ENCODE assay signal across 8 cellular contexts in the genomic region with DNA sequence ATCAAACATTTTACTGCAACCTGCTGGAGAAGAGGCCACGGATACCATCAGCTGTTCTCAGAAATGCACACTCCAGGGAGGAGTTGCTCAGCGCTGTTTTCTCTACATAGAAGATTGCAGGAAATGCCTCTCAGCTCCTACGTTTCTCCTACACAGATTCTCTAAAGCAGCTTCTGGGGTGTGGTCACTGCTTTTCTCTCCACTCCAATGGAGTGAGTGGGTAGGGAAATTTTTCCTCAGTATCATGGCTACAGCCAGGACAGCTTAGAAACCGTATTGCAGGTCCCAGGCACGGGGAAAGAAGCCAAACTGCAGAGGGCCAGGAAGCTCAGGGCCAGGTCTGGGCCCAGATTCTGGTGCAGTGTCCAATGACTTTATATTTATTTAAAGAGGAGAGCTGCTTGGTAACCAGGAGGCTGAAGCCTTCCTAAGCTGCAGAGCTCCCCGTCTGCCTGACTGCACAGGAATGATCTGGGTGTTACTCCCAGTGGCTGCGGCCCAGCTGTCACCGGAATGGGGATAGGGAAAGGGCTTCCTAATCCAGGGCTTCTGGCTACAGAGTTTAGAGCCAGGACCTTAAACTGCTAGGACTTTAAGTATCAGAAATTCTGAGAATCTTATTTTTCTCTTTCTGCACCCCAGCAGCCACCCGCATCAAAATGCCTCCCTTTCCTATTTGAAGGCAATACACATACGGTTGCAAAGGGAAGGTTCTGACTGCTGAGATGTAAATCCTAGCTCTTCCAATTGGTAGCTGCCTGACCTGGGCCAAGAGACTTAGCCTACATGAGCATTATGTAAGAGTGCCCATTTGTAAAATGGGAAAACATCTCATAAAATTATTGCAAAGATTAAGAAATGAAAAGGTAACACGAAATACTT. TPM values are rescaled to one million over a fixed set of nuclear protein-coding genes. Genes with fewer than 3 reads are reported as not detected.
A peak's percentile ranks its signal among the peaks of the same experiment; 100 is the strongest.
DNase-seq lines count a peak whose midpoint lies in the region; ATAC-seq and TF ChIP-seq lines count a peak whose summit lies in the region.

No MANE protein-coding gene starts in this region.

- H3K9ac ChIP-seq in HUES64 (ENCODE audit: low read depth, low read length): peak overlapping the region; percentile 69; the same call in 1 of the 2 replicates

- POLR2A ChIA-PET in AG04450 (lab: Yijun Ruan, JAX): interaction anchor here (0.5 to 1.8 kb wide), 7 partner anchors 7 to 331 kb away, joined by 3 to 13 read pairs (median 3); no protein-coding TSS in a partner anchor

- H3K27me3 ChIP-seq in AG04450 (ENCODE audit: control insufficient read depth, insufficient read depth, low read length) (no peaks in the 10 kb centered on the region), HUES64 (ENCODE audit: insufficient read depth, low read length) (peaks cover 8% of the 10 kb centered on the region; the same call in 1 of the 2 replicates)

- ATAC-seq in HG03196 (IDR thresholded peaks at IDR 0.05; ENCODE audit: unreplicated experiment): no peak

- TF ChIP-seq CTCF in AG04450 (IDR thresholded peaks at IDR 0.05; ENCODE audit: low read depth, low read length): no peak

- H3K36me3 ChIP-seq in HUES64 (ENCODE audit: insufficient read depth, low read length): no peaks in the 10 kb centered on the region

- CTCF ChIA-PET in AG04450 (lab: Charles Lee): interaction anchor here (0.8 to 1.1 kb wide), 4 partner anchors 113 to 256 kb away, joined by 3 to 4 read pairs (median 3); a partner anchor contains a TSS

- DNase-seq in AG04450 (ENCODE audit: low read depth, low spot score): no peak
- peak; percentile 64 for DNase-seq in amniotic epithelial cell (ENCODE audit: low read depth)
- peak in 44 of 51 donors; percentile 5 to 75 (median 31) for DNase-seq in hypothalamus (lab: John Stamatoyannopoulos, UW)
- peak; percentile 50 for DNase-seq in putamen (ENCODE audit: low spot score)
- no peak for DNase-seq in NK-92 treated with Interleukin-12 subunit alpha and Interleukin-12 subunit beta, amount 100 ng/mL, for 24 hours (lab: John Stamatoyannopoulos, UW)
- DNase-seq in activated CD8-positive, alpha-beta memory T cell treated with anti-CD3 and anti-CD28 coated beads for 24 hours: no peak

- H3K4me1 ChIP-seq in HUES64 (ENCODE audit: insufficient read depth, low read length): peaks cover 36% of the 10 kb centered on the region

- 49% methylated on average over 11 of the region's 11 CpGs for WGBS in HUES64

- peak overlapping the region; percentile 74 for H3K4me3 ChIP-seq in AG04450 (ENCODE audit: low read depth, low read length)
- peak overlapping the region; percentile 81 for H3K4me3 ChIP-seq in HUES64 (ENCODE audit: low read length)

- H3K9me3 ChIP-seq in AG04450 (ENCODE audit: control insufficient read depth, insufficient read depth, low read length) (no peaks in the 10 kb centered on the region), HUES64 (ENCODE audit: insufficient read depth, low read depth, low read length) (no peaks in the 10 kb centered on the region)

- peak overlapping the region; percentile 55 for H3K27ac ChIP-seq in AG04450 (ENCODE audit: low read depth, low read length)
- no peak overlapping the region for H3K27ac ChIP-seq in HUES64 (ENCODE audit: low read depth, low read length)

RNA-seq across cellular contexts. Expression of a gene that starts 1.4 kb away (rescaled TPM):
- polyA plus RNA-seq in AG04450 (2011; rRNA removed): 211 and 275 TPM in 2 replicates
- 750 and 947 TPM in 2 replicates for polyA minus RNA-seq in AG04450 (2011; rRNA and poly(A)+ RNA removed)
- polyA plus RNA-seq in HUES64 (2013, experiment 1 of 2): 87.5 TPM
- polyA plus RNA-seq in HUES64 (2013, experiment 2 of 2): 86.7 TPM

RNA-seq across cellular contexts. Expression of a gene that starts 46.5 kb away (rescaled TPM):
- polyA plus RNA-seq in AG04450 (2011; rRNA removed): 21.6 and 27.3 TPM in 2 replicates
- polyA minus RNA-seq in AG04450 (2011; rRNA and poly(A)+ RNA removed): 26.6 and 27.5 TPM in 2 replicates
- polyA plus RNA-seq in HUES64 (2013, experiment 1 of 2): 11.3 TPM
- 15.0 TPM for polyA plus RNA-seq in HUES64 (2013, experiment 2 of 2)

Comparison
In these comparisons a context has a peak if more than half of its experiments do, and no peak if none do; other contexts are left out.
1. DNase-seq: peak in amniotic epithelial cell (single experiment), hypothalamus (44 of 51) and putamen (single experiment); none in AG04450 (single experiment), NK-92 treated with Interleukin-12 subunit alpha and Interleukin-12 subunit beta, amount 100 ng/mL, for 24 hours (single experiment) and activated CD8-positive, alpha-beta memory T cell treated with anti-CD3 and anti-CD28 coated beads for 24 hours (single experiment).